In the genomic region with DNA sequence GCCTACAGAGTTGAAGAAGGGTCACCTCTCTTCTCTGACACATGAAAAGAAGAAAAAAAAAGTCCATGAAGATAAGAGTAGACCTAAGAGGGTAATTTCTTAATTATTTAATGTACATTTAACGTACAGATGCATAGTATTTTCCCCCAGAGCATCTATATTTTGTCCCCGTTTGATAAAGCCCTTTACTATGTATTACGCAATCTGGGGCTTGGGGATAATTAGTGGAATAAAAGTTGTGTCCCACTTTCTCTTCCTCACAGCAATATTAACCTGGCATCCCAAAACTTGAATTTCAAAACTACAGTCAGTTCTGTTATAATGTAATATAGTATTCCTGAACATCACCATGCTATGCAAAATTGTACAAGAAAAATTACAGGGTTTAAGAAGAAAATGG, we compare ENCODE assay signal across 34 cellular contexts.
"Had no signal": no experiment of that assay in that cellular context is flagged by ENCODE, and none has a peak within 500 bp of the region (broad histone marks: within the 10 kb centered on the region; RNA-seq: fewer than 3 reads in every experiment).

No MANE protein-coding gene starts in this region.

- H3K9me3 ChIP-seq: adrenal gland, body of pancreas, breast epithelium had no signal

- H3K4me3 ChIP-seq: adrenal gland, body of pancreas, breast epithelium had no signal

- H3K27me3 ChIP-seq: adrenal gland, body of pancreas, brain microvascular endothelial cell, breast epithelium had no signal

- H3K4me1 ChIP-seq: adrenal gland, body of pancreas, breast epithelium had no signal

- FAIRE-seq: astrocyte, colon, TTC549 had no signal

- ATAC-seq: activated CD8-positive, alpha-beta T cell treated with anti-CD3 and anti-CD28 coated beads for 36 hours; activated naive CD4-positive, alpha-beta T cell treated with anti-CD3 and anti-CD28 coated beads, Interleukin-2, amount 50 U/mL, for 72 hours; activated T-cell treated with anti-CD3 and anti-CD28 coated beads, Interleukin-2, amount 50 U/mL, for 4 hours; activated T-cell treated with anti-CD3 and anti-CD28 coated beads, Interleukin-2, amount 50 U/mL, for 72 hours; activated T-helper 17 cell treated with anti-CD3 and anti-CD28 coated beads, Interleukin-2, amount 50 U/mL, for 72 hours; body of pancreas had no signal

- H3K27ac ChIP-seq: adrenal gland, body of pancreas, brain microvascular endothelial cell, breast epithelium, VCaP had no signal

- H3K36me3 ChIP-seq: adrenal gland, brain microvascular endothelial cell, breast epithelium had no signal

- DNase-seq: activated B cell treated with CpG ODN at 0.5 μM for 24 hours; activated CD4-positive, alpha-beta memory T cell treated with anti-CD3 and anti-CD28 coated beads for 36 hours; activated CD4-positive, alpha-beta T cell treated with anti-CD3 and anti-CD28 coated beads for 4 hours; activated CD4-positive, alpha-beta T cell treated with anti-CD3 and anti-CD28 coated beads, Interleukin-2, amount 10 ng/mL, durations not matched to agents 24 days and 14 days; activated CD4-positive, alpha-beta T cell treated with anti-CD3 and anti-CD28 coated beads, Interleukin-2, amount 50 U/mL, for 1 hour; activated CD4-positive, alpha-beta T cell treated with anti-CD3 and anti-CD28 coated beads, Interleukin-2, amount 50 U/mL, for 4 hours; activated CD4-positive, CD25-positive, alpha-beta regulatory T cell treated with anti-CD3 and anti-CD28 coated beads, Interleukin-2, amount 50 U/mL, for 72 hours; activated CD8-positive, alpha-beta memory T cell treated with anti-CD3 and anti-CD28 coated beads, Interleukin-2, amount 50 U/mL, for 4 hours; activated CD8-positive, alpha-beta T cell treated with anti-CD3 and anti-CD28 coated beads for 36 hours; activated effector memory CD4-positive, alpha-beta T cell treated with anti-CD3 and anti-CD28 coated beads, Interleukin-2, amount 50 U/mL, for 16 hours; activated gamma-delta T cell treated with Interleukin-2 at 50 U/mL for 16 hours; activated naive CD4-positive, alpha-beta T cell; activated naive CD4-positive, alpha-beta T cell treated with anti-CD3 and anti-CD28 coated beads for 36 hours; activated naive CD4-positive, alpha-beta T cell treated with anti-CD3 and anti-CD28 coated beads, Interleukin-2, amount 50 U/mL, for 16 hours; activated naive CD8-positive, alpha-beta T cell treated with anti-CD3 and anti-CD28 coated beads for 36 hours; activated T-cell treated with anti-CD3 and anti-CD28 coated beads for 4 hours; activated T-cell treated with anti-CD3 and anti-CD28 coated beads, Interleukin-2, amount 50 U/mL, for 1 hour; activated T-cell treated with anti-CD3 and anti-CD28 coated beads, Interleukin-2, amount 50 U/mL, for 4 hours; activated T-cell treated with anti-CD3 and anti-CD28 coated beads, Interleukin-2, amount 50 U/mL, for 72 hours; adrenal gland; amniotic stem cell; aorta; body of pancreas; brain microvascular endothelial cell; central memory CD4-positive, alpha-beta T cell; T-helper 2 cell; T-helper 9 cell had no signal
